16 cellular contexts compared by ENCODE assay signal in genomic region chr11:7585816-7586215, GRCh38.
"Had no signal": no experiment of that assay in that cellular context is flagged by ENCODE, and none has a peak within 500 bp of the region (broad histone marks: within the 10 kb centered on the region; RNA-seq: fewer than 3 reads in every experiment).

No MANE protein-coding gene starts in this region.

- H2AFZ ChIP-seq: neural progenitor cell had no signal

- H3K27ac ChIP-seq: colonic mucosa, esophagus muscularis mucosa, neural progenitor cell had no signal

- DNase-seq: activated CD4-positive, alpha-beta memory T cell treated with anti-CD3 and anti-CD28 coated beads, Interleukin-2, amount 10 ng/mL, durations not matched to agents 7 days and 5 days; activated CD4-positive, alpha-beta T cell treated with anti-CD3 and anti-CD28 coated beads for 4 hours; activated effector memory CD4-positive, alpha-beta T cell treated with Interleukin-2 at 50 U/mL for 16 hours; activated naive CD4-positive, alpha-beta T cell treated with anti-CD3 and anti-CD28 coated beads, Interleukin-2, amount 50 U/mL, for 16 hours; activated T-cell treated with anti-CD3 and anti-CD28 coated beads, Interleukin-2, amount 50 U/mL, for 24 hours; colonic mucosa; effector CD4-positive, alpha-beta T cell; hypothalamus; kidney glomerular epithelial cell; naive B cell; retina; stimulated activated naive CD4-positive, alpha-beta T cell; T-helper 2 cell had no signal

- H3K27me3 ChIP-seq: colonic mucosa, esophagus muscularis mucosa, neural progenitor cell had no signal

- H3K4me1 ChIP-seq: colonic mucosa had no signal

- H3K9me3 ChIP-seq: colonic mucosa, esophagus muscularis mucosa had no signal

- H3K36me3 ChIP-seq: colonic mucosa, esophagus muscularis mucosa, neural progenitor cell had no signal

- H3K9ac ChIP-seq: neural progenitor cell had no signal

- H3K4me3 ChIP-seq: colonic mucosa, esophagus muscularis mucosa, neural progenitor cell had no signal

- ATAC-seq: WTC11 had no signal
